ENCODE assay signal across 14 cellular contexts in genomic region chr15:51708013-51708412, GRCh38. TPM values are rescaled to one million over a fixed set of nuclear protein-coding genes. Genes with fewer than 3 reads are reported as not detected.
A peak's percentile ranks its signal among the peaks of the same experiment; 100 is the strongest.
DNase-seq lines count a peak whose midpoint lies in the region; TF ChIP-seq lines count a peak whose summit lies in the region.
"Had no signal": no experiment of that assay in that cellular context is flagged by ENCODE, and none has a peak within 500 bp of the region (broad histone marks: within the 10 kb centered on the region; RNA-seq: fewer than 3 reads in every experiment).

No MANE protein-coding gene starts in this region.

- H3K4me1 ChIP-seq in prostate gland (replicated peaks) (no peaks in the 10 kb centered on the region), PC-9 (replicated peaks; ENCODE audit: insufficient read depth) (no peaks in the 10 kb centered on the region)
- H3K4me1 ChIP-seq: BLaER1 treated with 17β-estradiol and CSF1 and Interleukin-3, amounts not matched to agents 10 nM and 100 nM had no signal

- POLR2A ChIA-PET in PC-9 (lab: Charles Lee; ENCODE audit: unreplicated experiment), result no interaction called here

- H4K20me1 ChIP-seq in PC-9 (ENCODE audit: insufficient read depth), result no peaks in the 10 kb centered on the region
- H4K20me1 ChIP-seq: BLaER1 treated with 17β-estradiol and CSF1 and Interleukin-3, amounts not matched to agents 10 nM and 100 nM had no signal

- peak overlapping the region; percentile 47 to 65 for H3K27ac ChIP-seq in prostate gland
- no peak overlapping the region for H3K27ac ChIP-seq in PC-9
- H3K27ac ChIP-seq: BLaER1 treated with 17β-estradiol and CSF1 and Interleukin-3, amounts not matched to agents 10 nM and 100 nM; cardiac muscle cell had no signal

- CTCF ChIA-PET in PC-9 (lab: Charles Lee), result interaction anchor here (0.5 kb wide), 1 partner anchor 33 kb away, joined by 3 read pairs; no protein-coding TSS in a partner anchor

- no peak for TF ChIP-seq POLR2A in prostate gland (IDR thresholded peaks at IDR 0.05)

- H2AFZ ChIP-seq in PC-9, result no peak overlapping the region; the same call in 1 of the 2 replicates

- DNase-seq in DMS53 treated with DMSO at 0.1 percent for 48 hours (lab: John Stamatoyannopoulos, UW; ENCODE audit: unreplicated experiment) (peak; percentile 87), NCI-H146 treated with DMSO at 0.1 percent for 48 hours (lab: John Stamatoyannopoulos, UW; ENCODE audit: unreplicated experiment) (peak; percentile 25), epithelial cell of esophagus (ENCODE audit: low read depth) (peak; percentile 17), prostate gland (ENCODE audit: low spot score) (peak; percentile 22), PC-9 (no peak), Kasumi-1 (lab: John Stamatoyannopoulos, UW) (no peak)
- DNase-seq in stimulated activated CD4-positive, alpha-beta T cell treated with anti-CD3 and anti-CD28 coated beads, Interleukin-15, amount 100 ng/mL, for 24 hours, result no peak
- DNase-seq: activated CD8-positive, alpha-beta memory T cell treated with anti-CD3 and anti-CD28 coated beads, Interleukin-2, amount 50 U/mL, for 48 hours; foreskin melanocyte; immature natural killer cell; NCI-H524 treated with DMSO at 0.1 percent for 48 hours had no signal

- 11% methylated on average over 5 of the region's 5 CpGs for WGBS in prostate gland

- no TSS peak for BruUV-seq in PC-9 (replicated peaks; lab: Mats Ljungman, UMichigan)

- no peaks in the 10 kb centered on the region for H3K9me2 ChIP-seq in PC-9 (ENCODE audit: insufficient read depth)

- no peak overlapping the region for H3K4me2 ChIP-seq in PC-9
- H3K4me2 ChIP-seq: BLaER1 treated with 17β-estradiol and CSF1 and Interleukin-3, amounts not matched to agents 10 nM and 100 nM had no signal

- H3K36me3 ChIP-seq in prostate gland, result no peaks in the 10 kb centered on the region
- no peaks in the 10 kb centered on the region for H3K36me3 ChIP-seq in PC-9 (ENCODE audit: low read depth)
- H3K36me3 ChIP-seq: cardiac muscle cell had no signal

- no peak for TF ChIP-seq CTCF in epithelial cell of esophagus (IDR thresholded peaks at IDR 0.05; ENCODE audit: insufficient read depth, low read depth, low read length, missing control alignments)
- TF ChIP-seq CTCF in prostate gland (IDR thresholded peaks at IDR 0.05), result no peak
- no peak for TF ChIP-seq CTCF in PC-9 (conservative IDR thresholded peaks at IDR 0.05)

- H3K4me3 ChIP-seq in epithelial cell of esophagus (ENCODE audit: low read length), result no peak overlapping the region
- peak overlapping the region in 1 of 2 donors; percentile 19 for H3K4me3 ChIP-seq in prostate gland
- H3K4me3 ChIP-seq in PC-9, result no peak overlapping the region
- H3K4me3 ChIP-seq: BLaER1 treated with 17β-estradiol and CSF1 and Interleukin-3, amounts not matched to agents 10 nM and 100 nM; cardiac muscle cell had no signal

- no peaks in the 10 kb centered on the region for H3K27me3 ChIP-seq in prostate gland (replicated peaks; ENCODE audit: insufficient read depth)
- no peaks in the 10 kb centered on the region for H3K27me3 ChIP-seq in PC-9 (ENCODE audit: insufficient read depth, low read depth)
- H3K27me3 ChIP-seq: BLaER1 treated with 17β-estradiol and CSF1 and Interleukin-3, amounts not matched to agents 10 nM and 100 nM; cardiac muscle cell had no signal

- intact Hi-C loops in prostate gland (cut with DNase I) (no loop called here), PC-9 (cut with micrococcal nuclease; ENCODE audit: unreplicated experiment) (no loop called here)

- no peaks in the 10 kb centered on the region for H3K9me3 ChIP-seq in prostate gland
- H3K9me3 ChIP-seq in PC-9 (ENCODE audit: insufficient read depth, low read depth), result no peaks in the 10 kb centered on the region

- H3F3A ChIP-seq in PC-9 (ENCODE audit: insufficient read depth, low read depth), result no peaks in the 10 kb centered on the region

- no peaks in the 10 kb centered on the region for H3K79me2 ChIP-seq in PC-9 (ENCODE audit: low read depth)

RNA-seq across cellular contexts. Expression of gene SCG3, which starts 26.7 kb away (rescaled TPM):
- total RNA-seq in prostate gland, result 1 to 10 TPM in 1 of 2 donors, under 1 TPM in 1; 0.23 to 2.0 TPM
- total RNA-seq in PC-9 (2021), result not detected in 2 replicates
- total RNA-seq: cardiac muscle cell, osteoblast had no signal

RNA-seq across cellular contexts. Expression of gene LYSMD2, which starts 29.4 kb away (rescaled TPM):
- total RNA-seq in prostate gland (10 to 100 TPM; 15.0 to 29.9 TPM), PC-9 (2021) (9.7 and 11.1 TPM in 2 replicates)

RNA-seq across cellular contexts. Expression of gene TMOD2, which starts 43.4 kb away (rescaled TPM):
- total RNA-seq in prostate gland, result 1 to 10 TPM; 2.4 to 8.9 TPM
- total RNA-seq in PC-9 (2021), result 2.7 and 4.2 TPM in 2 replicates

Comparison
In these comparisons a context has a peak if more than half of its experiments do, and no peak if none do; other contexts are left out.
1. DNase-seq: peak in DMS53 treated with DMSO at 0.1 percent for 48 hours (single experiment), NCI-H146 treated with DMSO at 0.1 percent for 48 hours (single experiment), epithelial cell of esophagus (single experiment) and prostate gland (single experiment); none in PC-9 (0 of 2), Kasumi-1 (0 of 2) and stimulated activated CD4-positive, alpha-beta T cell treated with anti-CD3 and anti-CD28 coated beads, Interleukin-15, amount 100 ng/mL, for 24 hours (single experiment).